ENCODE assay signal across 16 cellular contexts in the genomic region with DNA sequence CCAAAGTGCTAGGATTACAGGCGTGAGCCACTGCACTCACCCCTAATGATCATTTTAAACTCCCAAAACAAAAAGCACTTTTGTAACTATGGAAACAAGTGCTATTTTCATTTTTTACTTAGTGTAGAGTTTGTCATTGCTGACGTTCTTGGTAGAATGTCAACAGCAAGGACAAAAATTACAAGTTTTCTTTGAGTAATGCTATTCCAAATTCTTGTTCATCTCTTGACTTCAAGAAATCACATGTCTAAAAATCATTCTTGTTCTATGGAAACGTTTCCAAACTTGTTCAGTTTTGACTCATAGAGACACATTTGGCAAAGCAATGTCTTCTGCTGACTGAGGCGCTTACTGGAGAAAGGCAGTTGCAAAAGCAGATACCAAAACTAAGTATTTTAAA.
DNase-seq lines count a peak whose midpoint lies in the region; ATAC-seq, FAIRE-seq and TF ChIP-seq lines count a peak whose summit lies in the region.
"Had no signal": no experiment of that assay in that cellular context is flagged by ENCODE, and none has a peak within 500 bp of the region (broad histone marks: within the 10 kb centered on the region; RNA-seq: fewer than 3 reads in every experiment).

No MANE protein-coding gene starts in this region.

- dilution Hi-C loops in keratinocyte (cut with MboI; ENCODE audit: extremely low pct_ligation_motif_present, low sequenced_read_pairs): no loop called here

- ATAC-seq in HG03025 (IDR thresholded peaks at IDR 0.05; ENCODE audit: low FRiP score, unreplicated experiment): no peak
- no peak for ATAC-seq in HG03521 (IDR thresholded peaks at IDR 0.05; ENCODE audit: unreplicated experiment)
- ATAC-seq: T-cell had no signal

- peak; percentile 84 for FAIRE-seq in keratinocyte (lab: Jason Lieb, UNC)

- H3K79me2 ChIP-seq in SU-DHL-6 (ENCODE audit: insufficient read depth, low read length): peaks cover 14% of the 10 kb centered on the region; the same call in 1 of the 2 replicates
- peaks cover 37% of the 10 kb centered on the region for H3K79me2 ChIP-seq in keratinocyte (ENCODE audit: control insufficient read depth, insufficient read depth, low read length)

- H2AFZ ChIP-seq in SU-DHL-6 (ENCODE audit: low read depth, low read length, severe bottlenecking) (no peak overlapping the region), keratinocyte (ENCODE audit: control insufficient read depth, low read length) (no peak overlapping the region)

- H3F3A ChIP-seq in SU-DHL-6 (ENCODE audit: insufficient read depth): peaks cover 82% of the 10 kb centered on the region

- H3K36me3 ChIP-seq in SU-DHL-6 (ENCODE audit: low read length) (peaks cover 4% of the 10 kb centered on the region; the same call in 1 of the 2 replicates), keratinocyte (ENCODE audit: control insufficient read depth in 2 of 2, extremely low read depth in 1 of 2, insufficient read depth in 2 of 2, low read length in 2 of 2) (peaks cover 15 to 17% of the 10 kb centered on the region in 2 experiments)

- no peaks in the 10 kb centered on the region for H3K9me3 ChIP-seq in SU-DHL-6 (ENCODE audit: insufficient read depth, low read length)
- H3K9me3 ChIP-seq in keratinocyte (ENCODE audit: control insufficient read depth, low read depth, low read length): no peaks in the 10 kb centered on the region
- H3K9me3 ChIP-seq: BLaER1 had no signal

- H3K4me2 ChIP-seq in SU-DHL-6 (ENCODE audit: low read depth, low read length, poor library complexity, severe bottlenecking) (peak overlapping the region; percentile 78), keratinocyte (ENCODE audit: control insufficient read depth, extremely low read depth, insufficient read depth, low read depth, low read length) (peak overlapping the region; percentile 18)
- H3K4me2 ChIP-seq: BLaER1 had no signal

- no peaks in the 10 kb centered on the region for H3K9me2 ChIP-seq in SU-DHL-6 (replicated peaks; ENCODE audit: insufficient read depth, low read length)

- H3K27ac ChIP-seq in SU-DHL-6 (ENCODE audit: low read depth, low read length): peak overlapping the region; percentile 97
- H3K27ac ChIP-seq in coronary artery: peak overlapping the region; percentile 13 to 66
- H3K27ac ChIP-seq in keratinocyte (ENCODE audit: control insufficient read depth, insufficient read depth, low read length): peak overlapping the region; percentile 38
- H3K27ac ChIP-seq in substantia nigra (ENCODE audit: low read depth, low read length, poor library complexity, severe bottlenecking): peak overlapping the region; percentile 98
- H3K27ac ChIP-seq: BLaER1 had no signal

- peaks cover 10% of the 10 kb centered on the region for H3K4me1 ChIP-seq in keratinocyte (ENCODE audit: control insufficient read depth, extremely low read depth, insufficient read depth, low read length)

- H3K4me3 ChIP-seq in SU-DHL-6 (ENCODE audit: insufficient read depth, low read length, poor library complexity, severe bottlenecking) (no peak overlapping the region), coronary artery (no peak overlapping the region), keratinocyte (ENCODE audit: control insufficient read depth in 2 of 3, extremely low read depth in 1 of 3, insufficient read depth in 2 of 3, low read depth in 1 of 3, low read length in 3 of 3) (no peak overlapping the region)
- H3K4me3 ChIP-seq: BLaER1 had no signal

- DNase-seq in coronary artery (ENCODE audit: low spot score): no peak
- DNase-seq in keratinocyte (ENCODE audit: low read depth, low spot score): no peak
- DNase-seq in substantia nigra (lab: John Stamatoyannopoulos, UW): no peak
- DNase-seq in islet precursor cell: no peak
- DNase-seq: activated B cell treated with CpG ODN at 0.5 μM for 24 hours; activated naive CD4-positive, alpha-beta T cell treated with anti-CD3 and anti-CD28 coated beads, Interleukin-2, amount 50 U/mL, for 16 hours; effector CD4-positive, alpha-beta T cell; mesendoderm; NCI-H146; NCI-H226; nephron progenitor cell; T-cell had no signal

- H3K9me1 ChIP-seq in keratinocyte (ENCODE audit: control insufficient read depth, extremely low read depth, insufficient read depth, low read length): no peaks in the 10 kb centered on the region

- TF ChIP-seq CTCF in SU-DHL-6 (IDR thresholded peaks at IDR 0.05; ENCODE audit: insufficient read depth, low read length, poor library complexity, severe bottlenecking): no peak
- TF ChIP-seq CTCF in coronary artery (IDR thresholded peaks at IDR 0.05): no peak
- no peak for TF ChIP-seq CTCF in keratinocyte (optimal IDR thresholded peaks at IDR 0.05 in 1 of 3, IDR thresholded peaks at IDR 0.05 in 1 of 3, conservative IDR thresholded peaks at IDR 0.05 in 1 of 3; ENCODE audit: extremely low read depth in 1 of 3, insufficient read depth in 2 of 3, low read length in 3 of 3)

- no peaks in the 10 kb centered on the region for H3K27me3 ChIP-seq in SU-DHL-6 (ENCODE audit: low read length)
- no peaks in the 10 kb centered on the region for H3K27me3 ChIP-seq in keratinocyte (ENCODE audit: control insufficient read depth, extremely low read depth, insufficient read depth, low read length)
- H3K27me3 ChIP-seq: BLaER1 had no signal

- H4K20me1 ChIP-seq in SU-DHL-6 (ENCODE audit: low read depth, low read length) (no peaks in the 10 kb centered on the region), keratinocyte (ENCODE audit: control insufficient read depth, extremely low read depth, insufficient read depth, low read length) (peaks cover 2% of the 10 kb centered on the region)

- H3K9ac ChIP-seq in SU-DHL-6 (ENCODE audit: low read length) (peak overlapping the region; percentile 61; the same call in 1 of the 2 replicates), keratinocyte (ENCODE audit: control insufficient read depth, extremely low read depth, insufficient read depth, low read length) (no peak overlapping the region)
- H3K9ac ChIP-seq: BLaER1 had no signal

Comparison
In these comparisons a context has a peak if more than half of its experiments do, and no peak if none do; other contexts are left out.
1. H3K27ac ChIP-seq: peak in every context shown above with its lines; median percentile 98 in substantia nigra; 97 in SU-DHL-6; 40 in coronary artery; 38 in keratinocyte.